Comparison of ENCODE assay signal across 22 cellular contexts in genomic region chr7:131147604-131148003, GRCh38.
"Had no signal": no experiment of that assay in that cellular context is flagged by ENCODE, and none has a peak within 500 bp of the region (broad histone marks: within the 10 kb centered on the region; RNA-seq: fewer than 3 reads in every experiment).

No MANE protein-coding gene starts in this region.

- H3K4me2 ChIP-seq: SK-N-SH had no signal

- H3K36me3 ChIP-seq: breast epithelium, esophagus squamous epithelium, pancreas, right atrium auricular region, stomach, thoracic aorta, upper lobe of right lung had no signal

- DNase-seq: activated CD4-positive, alpha-beta T cell treated with anti-CD3 and anti-CD28 coated beads, Interleukin-2, amount 50 U/mL, for 1 hour; activated CD4-positive, CD25-positive, alpha-beta regulatory T cell treated with anti-CD3 and anti-CD28 coated beads, Interleukin-2, amount 50 U/mL, for 72 hours; activated CD8-positive, alpha-beta memory T cell treated with anti-CD3 and anti-CD28 coated beads, Interleukin-2, amount 50 U/mL, for 4 hours; activated naive CD4-positive, alpha-beta T cell treated with anti-CD3 and anti-CD28 coated beads for 36 hours; activated T-cell treated with anti-CD3 and anti-CD28 coated beads, Interleukin-2, amount 50 U/mL, for 4 hours; cerebellar nuclear complex; effector CD8-positive, alpha-beta T cell; esophagus squamous epithelium; naive thymus-derived CD8-positive, alpha-beta T cell; pancreas; SK-N-SH; small intestine; stimulated activated CD4-positive, alpha-beta T cell treated with anti-CD3 and anti-CD28 coated beads, Interleukin-4, amount 100 ng/mL, for 1 hour; stomach; T-cell; upper lobe of right lung had no signal

- H3K27me3 ChIP-seq: breast epithelium, esophagus squamous epithelium, pancreas, right atrium auricular region, stomach, upper lobe of right lung had no signal

- FAIRE-seq: astrocyte, pancreas, small intestine had no signal

- H3K9me3 ChIP-seq: breast epithelium, esophagus squamous epithelium, pancreas, right atrium auricular region, SK-N-SH, stomach, thoracic aorta, upper lobe of right lung had no signal

- H3K4me1 ChIP-seq: breast epithelium, esophagus squamous epithelium, pancreas, stomach, upper lobe of right lung had no signal

- H3K9ac ChIP-seq: SK-N-SH had no signal

- H3K4me3 ChIP-seq: breast epithelium, esophagus squamous epithelium, pancreas, right atrium auricular region, stomach, thoracic aorta, upper lobe of right lung had no signal

- ATAC-seq: activated T-cell treated with anti-CD3 and anti-CD28 coated beads, Interleukin-2, amount 50 U/mL, for 4 hours; naive thymus-derived CD8-positive, alpha-beta T cell; pancreas; stimulated activated effector memory CD8-positive, alpha-beta T cell treated with anti-CD3 and anti-CD28 coated beads, Interleukin-12 subunit alpha, Interleukin-12 subunit beta, amount 100 ng/mL, for 72 hours; T-cell; upper lobe of right lung had no signal

- H3K27ac ChIP-seq: breast epithelium, esophagus squamous epithelium, pancreas, right atrium auricular region, stomach, thoracic aorta, upper lobe of right lung, VCaP had no signal
